8 cellular contexts compared by ENCODE assay signal in the genomic region with DNA sequence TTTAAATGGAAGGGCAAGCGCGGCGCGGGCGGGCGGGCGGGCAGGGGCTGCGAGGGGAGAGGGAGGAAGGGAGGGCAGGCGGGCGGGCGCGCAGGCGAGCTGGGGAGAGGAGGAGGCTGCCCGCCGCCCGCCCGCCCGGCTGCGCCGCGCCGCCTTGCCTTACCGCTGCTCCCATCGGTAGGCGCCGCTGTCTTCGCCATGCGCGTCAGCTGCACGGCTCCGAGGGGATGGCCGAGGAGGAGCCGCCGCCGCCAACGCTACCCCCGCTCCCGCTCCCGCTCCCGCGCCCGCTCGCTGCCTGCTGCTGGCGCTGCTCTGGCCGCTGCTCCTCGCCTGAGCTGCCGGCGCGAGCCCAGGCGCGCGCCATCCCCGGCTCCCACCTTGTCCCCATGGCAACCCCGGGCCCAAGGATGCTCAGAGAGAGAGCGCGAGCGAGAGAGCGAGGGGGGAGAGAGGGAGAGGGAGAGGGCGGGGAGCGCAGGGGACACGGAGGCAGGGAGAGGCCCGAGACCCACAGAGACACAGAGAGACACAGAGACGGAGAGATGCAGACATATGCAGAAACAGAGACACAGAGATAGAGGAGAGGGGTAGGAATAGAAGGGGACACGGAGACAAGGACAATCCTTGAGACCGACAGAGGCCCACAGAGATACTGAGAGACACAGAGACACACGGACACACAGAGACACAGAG.
A peak's percentile ranks its signal among the peaks of the same experiment; 100 is the strongest.
DNase-seq lines count a peak whose midpoint lies in the region; ATAC-seq and TF ChIP-seq lines count a peak whose summit lies in the region.

No MANE protein-coding gene starts in this region.

- H3K27ac Mint-ChIP-seq in central memory CD8-positive, alpha-beta T cell (ENCODE audit: low read depth), result no peak overlapping the region

- TF ChIP-seq CTCF in AG09319 (IDR thresholded peaks at IDR 0.05; ENCODE audit: low read depth, low read length), result peak; percentile 31

- H3K4me1 Mint-ChIP-seq in central memory CD8-positive, alpha-beta T cell, result peaks cover 14% of the 10 kb centered on the region

- H3K9me3 Mint-ChIP-seq in central memory CD8-positive, alpha-beta T cell, result no peaks in the 10 kb centered on the region

- H3K27me3 Mint-ChIP-seq in central memory CD8-positive, alpha-beta T cell, result no peaks in the 10 kb centered on the region

- DNase-seq in AG09319 (ENCODE audit: extremely low read depth, low read depth), result peak; percentile 25
- peak; percentile 33 for DNase-seq in GOT3 (lab: John Stamatoyannopoulos, UW)
- peak; percentile 88 for DNase-seq in NCI-H2196 treated with DMSO at 0.1 percent for 48 hours (lab: John Stamatoyannopoulos, UW; ENCODE audit: unreplicated experiment)
- DNase-seq in activated CD4-positive, CD25-positive, alpha-beta regulatory T cell treated with anti-CD3 and anti-CD28 coated beads, Interleukin-2, amount 50 U/mL, for 72 hours, result peak; percentile 55
- DNase-seq in central memory CD8-positive, alpha-beta T cell (ENCODE audit: low spot score in 2 of 2), result peak; percentile 57 to 64
- DNase-seq in kidney glomerular epithelial cell (lab: John Stamatoyannopoulos, UW), result peak; percentile 41
- peak; percentile 51 to 69 for DNase-seq in stimulated activated CD4-positive, alpha-beta T cell treated with anti-CD3 and anti-CD28 coated beads, Interleukin-15, amount 100 ng/mL, for 48 hours (ENCODE audit: low read depth in 2 of 2)

- H3K36me3 Mint-ChIP-seq in central memory CD8-positive, alpha-beta T cell (ENCODE audit: insufficient read depth), result peaks cover 7% of the 10 kb centered on the region

- peak; percentile 94 for ATAC-seq in central memory CD8-positive, alpha-beta T cell (replicated peaks; ENCODE audit: extremely low read depth, poor library complexity, severe bottlenecking)
- ATAC-seq in HG03097 (IDR thresholded peaks at IDR 0.05; ENCODE audit: low FRiP score, unreplicated experiment), result no peak

- no peak overlapping the region for H3K4me3 Mint-ChIP-seq in central memory CD8-positive, alpha-beta T cell

Comparison
In these comparisons a context has a peak if more than half of its experiments do, and no peak if none do; other contexts are left out.
1. DNase-seq: peak in every context shown above with its lines; median percentile 88 in NCI-H2196 treated with DMSO at 0.1 percent for 48 hours; 60 in central memory CD8-positive, alpha-beta T cell; 60 in stimulated activated CD4-positive, alpha-beta T cell treated with anti-CD3 and anti-CD28 coated beads, Interleukin-15, amount 100 ng/mL, for 48 hours; 55 in activated CD4-positive, CD25-positive, alpha-beta regulatory T cell treated with anti-CD3 and anti-CD28 coated beads, Interleukin-2, amount 50 U/mL, for 72 hours; 41 in kidney glomerular epithelial cell; 33 in GOT3; 25 in AG09319.